ENCODE assay signal across 8 cellular contexts in genomic region chr10:68333058-68333395, GRCh38. TPM values are rescaled to one million over a fixed set of nuclear protein-coding genes. Genes with fewer than 3 reads are reported as not detected.
DNase-seq lines count a peak whose midpoint lies in the region; ATAC-seq and TF ChIP-seq lines count a peak whose summit lies in the region.

No MANE protein-coding gene starts in this region.

- H3K4me3 ChIP-seq in SJCRH30: peak overlapping the region; percentile 93
- peak overlapping the region; percentile 93 for H3K4me3 ChIP-seq in psoas muscle

- H3K36me3 ChIP-seq in SJCRH30: peaks cover 32% of the 10 kb centered on the region
- H3K36me3 ChIP-seq in psoas muscle (ENCODE audit: insufficient read depth in 1 of 2, low read depth in 1 of 2): peaks cover 0 to under 1% of the 10 kb centered on the region in 2 donors

- H3K27me3 ChIP-seq in SJCRH30: no peaks in the 10 kb centered on the region
- no peaks in the 10 kb centered on the region for H3K27me3 ChIP-seq in psoas muscle (ENCODE audit: insufficient read depth in 3 of 3, low read length in 2 of 3)

- H3K4me1 ChIP-seq in SJCRH30 (0 out of 2 replicates have a peak, but pooled peaks cover under 1% of the 10 kb centered on the region), psoas muscle (peaks cover 41% of the 10 kb centered on the region)

- intact Hi-C loops in psoas muscle (cut with DNase I): loop anchor here (10.0 kb wide), 1 partner anchor 258 kb away; the partner anchor contains the start of gene HERC4 (in 2 of the 2)

- no peaks in the 10 kb centered on the region for H3K9me3 ChIP-seq in SJCRH30 (replicated peaks)
- H3K9me3 ChIP-seq in psoas muscle: no peaks in the 10 kb centered on the region

- ATAC-seq in psoas muscle (no peak), HG02678 (IDR thresholded peaks at IDR 0.05; ENCODE audit: unreplicated experiment) (no peak), HG02938 (IDR thresholded peaks at IDR 0.05; ENCODE audit: unreplicated experiment) (no peak), GM21515 (IDR thresholded peaks at IDR 0.05; ENCODE audit: unreplicated experiment) (no peak)

- H3K27ac ChIP-seq in SJCRH30 (peak overlapping the region; percentile 99), psoas muscle (peak overlapping the region; percentile 95)

- no peak for TF ChIP-seq CTCF in psoas muscle (IDR thresholded peaks at IDR 0.05)

- DNase-seq in ELR (ENCODE audit: low read depth): peak; percentile 67
- DNase-seq in SJCRH30: no peak
- peak; percentile 67 for DNase-seq in fibroblast of gingiva (ENCODE audit: low read depth)
- DNase-seq in psoas muscle: no peak
- DNase-seq in iPS-NIHi11 (ENCODE audit: low spot score): no peak

- WGBS in psoas muscle, 3 donors: 0 to 2% (median 1%) methylated on average over 10 of the region's 10 CpGs

RNA-seq across cellular contexts. Expression of gene PBLD, which starts 0.3 kb away (rescaled TPM):
- total RNA-seq in SJCRH30 (2014; rRNA removed; shearing (Covaris generic)): 0.36 and 0.89 TPM in 2 replicates
- total RNA-seq in psoas muscle: 1 to 10 TPM; 1.8 to 2.9 (median 2.0) TPM
- 1 to 10 TPM in 1 of 3 donors, under 1 TPM in 2; 0.77 to 2.0 (median 0.82) TPM for polyA plus RNA-seq in psoas muscle

RNA-seq across cellular contexts. Expression of gene HNRNPH3, which starts 1.2 kb away (rescaled TPM):
- 98.8 and 114 TPM in 2 replicates for total RNA-seq in SJCRH30 (2014; rRNA removed; shearing (Covaris generic))
- 100 to 1,000 TPM in 1 of 4 donors, 10 to 100 TPM in 3; 73.1 to 102 (median 88.2) TPM for total RNA-seq in psoas muscle
- polyA plus RNA-seq in psoas muscle: 100 to 1,000 TPM; 107 to 180 (median 171) TPM

Comparison
In these comparisons a context has a peak if more than half of its experiments do, and no peak if none do; other contexts are left out.
1. DNase-seq: peak in ELR (single experiment) and fibroblast of gingiva (single experiment); none in SJCRH30 (0 of 2), psoas muscle (0 of 2) and iPS-NIHi11 (single experiment).